Comparison of ENCODE assay signal across 21 cellular contexts in the genomic region with DNA sequence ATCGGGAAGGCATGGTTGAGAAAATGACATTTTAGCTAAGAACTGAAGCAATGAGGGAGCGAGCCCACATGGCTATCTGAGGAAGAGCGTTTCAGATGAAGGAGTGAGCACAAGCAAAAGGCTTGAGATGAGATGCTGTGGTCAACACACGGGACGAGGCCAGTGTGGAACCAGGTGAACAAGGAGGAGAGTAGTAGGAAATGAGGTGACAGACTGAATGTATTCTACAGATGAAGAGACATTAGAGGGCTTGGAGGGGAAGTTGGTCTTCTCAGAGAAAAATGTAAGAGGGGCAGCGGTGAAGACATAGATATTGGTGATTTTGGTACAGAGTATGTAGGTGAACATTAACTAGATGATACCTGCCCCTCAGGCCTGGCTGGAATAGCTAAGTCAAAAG. TPM values are rescaled to one million over a fixed set of nuclear protein-coding genes. Genes with fewer than 3 reads are reported as not detected.
A peak's percentile ranks its signal among the peaks of the same experiment; 100 is the strongest.
DNase-seq lines count a peak whose midpoint lies in the region; ATAC-seq, FAIRE-seq and TF ChIP-seq lines count a peak whose summit lies in the region.
"Had no signal": no experiment of that assay in that cellular context is flagged by ENCODE, and none has a peak within 500 bp of the region (broad histone marks: within the 10 kb centered on the region; RNA-seq: fewer than 3 reads in every experiment).

No MANE protein-coding gene starts in this region.

- ATAC-seq in GM23338: peak; percentile 17; the same call in 2 of the 3 replicates
- no peak for ATAC-seq in upper lobe of left lung (ENCODE audit: low FRiP score in 2 of 2)

- no peak overlapping the region for H2BK120ac ChIP-seq in H1 (replicated peaks; ENCODE audit: low read depth, low read length)

- H3K4me1 ChIP-seq in GM23338 (ENCODE audit: insufficient read depth) (no peaks in the 10 kb centered on the region), H1 (replicated peaks in 1 of 4; ENCODE audit: control insufficient read depth in 3 of 4, insufficient read depth in 4 of 4, low read length in 3 of 4) (no peaks in the 10 kb centered on the region), subcutaneous abdominal adipose tissue (ENCODE audit: control insufficient read depth in 5 of 5, insufficient read depth in 5 of 5, low read length in 5 of 5) (no peaks in the 10 kb centered on the region), upper lobe of left lung (no peaks in the 10 kb centered on the region), endodermal cell (ENCODE audit: control insufficient read depth, insufficient read depth, low read length) (no peaks in the 10 kb centered on the region)

- POLR2A ChIA-PET in H1 (lab: Charles Lee; ENCODE audit: partially characterized antibody): interaction anchor here (0.6 to 5.3 kb wide), 6 partner anchors 9 to 495 kb away, joined by 3 to 46 read pairs (median 3); no protein-coding TSS in a partner anchor

- H4K20me1 ChIP-seq in GM23338 (replicated peaks; ENCODE audit: insufficient read depth) (peaks cover 12% of the 10 kb centered on the region; the same call in 1 of the 2 replicates), H1 (replicated peaks in 1 of 2; ENCODE audit: control insufficient read depth in 1 of 2, insufficient read depth in 2 of 2, low read length in 2 of 2) (peaks cover 0 to 1% of the 10 kb centered on the region in 2 experiments)

- no peak overlapping the region for H3K4me3 Mint-ChIP-seq in activated naive CD4-positive, alpha-beta T cell treated with anti-CD3 and anti-CD28 coated beads, Interleukin-2, amount 50 U/mL, for 24 hours
- H3K4me3 Mint-ChIP-seq in GM23338: no peak overlapping the region
- no peak overlapping the region for H3K4me3 Mint-ChIP-seq in endodermal cell

- H3K27ac ChIP-seq in GM23338 (ENCODE audit: low read depth): peak overlapping the region; percentile 69; the same call in 1 of the 2 replicates
- H3K27ac ChIP-seq in H1 (ENCODE audit: low read depth, low read length): no peak overlapping the region
- peak overlapping the region; percentile 21 for H3K27ac ChIP-seq in subcutaneous abdominal adipose tissue (ENCODE audit: low read depth, low read length)
- no peak overlapping the region for H3K27ac ChIP-seq in upper lobe of left lung
- no peak overlapping the region for H3K27ac ChIP-seq in endodermal cell (ENCODE audit: low read depth, low read length)
- H3K27ac ChIP-seq: BLaER1 treated with 17β-estradiol and CSF1 and Interleukin-3, amounts not matched to agents 10 nM and 100 nM; HL-60 had no signal

- H2BK5ac ChIP-seq in H1 (ENCODE audit: low read depth, low read length): peak overlapping the region; percentile 52; the same call in 1 of the 2 replicates

- H3K4me3 ChIP-seq in GM23338 (no peak overlapping the region), H1 (ENCODE audit: extremely low read depth in 1 of 4, insufficient read depth in 2 of 4, low read depth in 3 of 4, low read length in 4 of 4) (no peak overlapping the region), subcutaneous abdominal adipose tissue (ENCODE audit: low read depth in 1 of 5, low read length in 5 of 5) (no peak overlapping the region), upper lobe of left lung (no peak overlapping the region), endodermal cell (ENCODE audit: low read length) (no peak overlapping the region)
- H3K4me3 ChIP-seq: BLaER1 treated with 17β-estradiol and CSF1 and Interleukin-3, amounts not matched to agents 10 nM and 100 nM had no signal

- no peak overlapping the region for H2BK12ac ChIP-seq in H1 (ENCODE audit: low read depth, low read length)

- 85% methylated on average over 6 of the region's 6 CpGs; no CpG with 5 or more reads in 1 of the 2 experiments for WGBS in H1 (ENCODE audit: extremely low coverage in 1 of 2, insufficient coverage in 1 of 2, insufficient read length in 1 of 2, insufficient replicate concordance in 2 of 2, low coverage in 1 of 2, low lambda C conversion rate in 2 of 2, missing lambda C conversion rate in 1 of 2), 2 experiments
- WGBS in upper lobe of left lung, 2 donors: 87 to 93% methylated on average over 6 of the region's 6 CpGs
- WGBS in endodermal cell (ENCODE audit: insufficient coverage in 1 of 2, insufficient read length in 1 of 2), 2 experiments: 88 to 94% methylated on average over 6 of the region's 6 CpGs

- CTCF ChIA-PET in H1 (lab: Charles Lee; ENCODE audit: partially characterized antibody): interaction anchor here (1.0 to 1.6 kb wide), 3 partner anchors 8 to 73 kb away, joined by 3 to 7 read pairs (median 3); no protein-coding TSS in a partner anchor

- TF ChIP-seq EP300 in H1 (IDR thresholded peaks at IDR 0.05; ENCODE audit: borderline replicate concordance in 1 of 2, low read depth in 2 of 2, low read length in 2 of 2) (no peak), upper lobe of left lung (IDR thresholded peaks at IDR 0.05) (no peak)

- TF ChIP-seq POLR2A in H1 (IDR thresholded peaks at IDR 0.05; ENCODE audit: control extremely low read depth in 1 of 2, low read depth in 2 of 2, low read length in 2 of 2) (no peak), upper lobe of left lung (IDR thresholded peaks at IDR 0.05) (no peak)

- no peak overlapping the region for H3K56ac ChIP-seq in H1 (replicated peaks; ENCODE audit: insufficient read length, low read depth, low read length)

- H4K91ac ChIP-seq in H1 (replicated peaks; ENCODE audit: insufficient read length, low read length): no peak overlapping the region

- H3K36me3 ChIP-seq in GM23338 (ENCODE audit: insufficient read depth): peaks cover 28% of the 10 kb centered on the region
- H3K36me3 ChIP-seq in H1 (ENCODE audit: control insufficient read depth in 2 of 4, insufficient read depth in 4 of 4, low read length in 3 of 4): peaks cover 12 to 39% (median 27%) of the 10 kb centered on the region in 4 experiments
- peaks cover 19 to 48% (median 37%) of the 10 kb centered on the region in 5 donors for H3K36me3 ChIP-seq in subcutaneous abdominal adipose tissue (ENCODE audit: control insufficient read depth in 5 of 5, insufficient read depth in 5 of 5, low read length in 5 of 5)
- H3K36me3 ChIP-seq in upper lobe of left lung: peaks cover 5 to 44% (median 35%) of the 10 kb centered on the region in 4 donors
- peaks cover 47% of the 10 kb centered on the region for H3K36me3 ChIP-seq in endodermal cell (ENCODE audit: control insufficient read depth, insufficient read depth, low read length)

- no peak for TF ChIP-seq RAD21 in H1 (IDR thresholded peaks at IDR 0.05 in 1 of 2, conservative IDR thresholded peaks at IDR 0.05 in 1 of 2; ENCODE audit: low read depth in 2 of 2, low read length in 2 of 2)

- no peaks in the 10 kb centered on the region for H3K9me2 ChIP-seq in GM23338 (ENCODE audit: insufficient read depth)

- no peak overlapping the region for H3K14ac ChIP-seq in H1 (ENCODE audit: insufficient read length)

- no peak for DNase-seq in activated naive CD4-positive, alpha-beta T cell treated with anti-CD3 and anti-CD28 coated beads, Interleukin-2, amount 50 U/mL, for 16 hours
- DNase-seq in GM23338 (ENCODE audit: low spot score) (no peak), H1 (ENCODE audit: low read depth in 1 of 2, low spot score in 2 of 2) (no peak), upper lobe of left lung (no peak), NCI-H2029 (lab: John Stamatoyannopoulos, UW) (no peak), endodermal cell (no peak)
- DNase-seq: COR-L47, DMS153, H7, NCI-H1417 treated with DMSO at 0.1 percent for 48 hours, NCI-H1930, NCI-H2171, NCI-H446, NCI-H69, SHP77 had no signal

- H3K9ac ChIP-seq in H1 (replicated peaks in 1 of 4; ENCODE audit: extremely low read depth in 1 of 4, low read depth in 3 of 4, low read length in 3 of 4) (no peak overlapping the region), subcutaneous abdominal adipose tissue (ENCODE audit: low read length in 5 of 5) (no peak overlapping the region), endodermal cell (ENCODE audit: extremely low read depth, low read length, poor library complexity, severe bottlenecking) (no peak overlapping the region)
- H3K9ac ChIP-seq: BLaER1 treated with 17β-estradiol and CSF1 and Interleukin-3, amounts not matched to agents 10 nM and 100 nM had no signal

- no peaks in the 10 kb centered on the region for H3K9me3 Mint-ChIP-seq in activated naive CD4-positive, alpha-beta T cell treated with anti-CD3 and anti-CD28 coated beads, Interleukin-2, amount 50 U/mL, for 24 hours
- no peaks in the 10 kb centered on the region for H3K9me3 Mint-ChIP-seq in GM23338
- H3K9me3 Mint-ChIP-seq in endodermal cell: no peaks in the 10 kb centered on the region

- no peaks in the 10 kb centered on the region for H3K79me2 ChIP-seq in GM23338 (replicated peaks; ENCODE audit: insufficient read depth)
- no peaks in the 10 kb centered on the region for H3K79me2 ChIP-seq in H1 (ENCODE audit: control insufficient read depth in 1 of 2, insufficient read depth in 2 of 2, low read length in 2 of 2)

- H2AFZ ChIP-seq in GM23338 (no peak overlapping the region), H1 (ENCODE audit: low read length) (no peak overlapping the region)

- TF ChIP-seq CTCF in GM23338 (conservative IDR thresholded peaks at IDR 0.05; ENCODE audit: low read depth in 2 of 2) (no peak), H1 (IDR thresholded peaks at IDR 0.05; ENCODE audit: control extremely low read depth in 1 of 3, insufficient read depth in 1 of 3, low read depth in 1 of 3, low read length in 3 of 3) (no peak), upper lobe of left lung (IDR thresholded peaks at IDR 0.05) (no peak), endodermal cell (conservative IDR thresholded peaks at IDR 0.05) (no peak)

- H3K4me2 ChIP-seq in GM23338 (no peak overlapping the region), H1 (ENCODE audit: insufficient read depth in 1 of 2, low read depth in 2 of 2, low read length in 2 of 2) (no peak overlapping the region)
- H3K4me2 ChIP-seq: BLaER1 treated with 17β-estradiol and CSF1 and Interleukin-3, amounts not matched to agents 10 nM and 100 nM had no signal

- no peak overlapping the region for H2BK20ac ChIP-seq in H1 (ENCODE audit: low read length)

- H3K4ac ChIP-seq in H1 (replicated peaks; ENCODE audit: insufficient read length, low read depth, low read length): no peak overlapping the region

- no peak overlapping the region for H2AK5ac ChIP-seq in H1 (ENCODE audit: low read depth, low read length)

- 0 out of 2 replicates have a peak, but pooled peaks cover 2% of the 10 kb centered on the region for H3K23me2 ChIP-seq in H1 (ENCODE audit: low read depth, low read length)

- H3K27me3 Mint-ChIP-seq in activated naive CD4-positive, alpha-beta T cell treated with anti-CD3 and anti-CD28 coated beads, Interleukin-2, amount 50 U/mL, for 24 hours: no peaks in the 10 kb centered on the region
- peaks cover 6% of the 10 kb centered on the region for H3K27me3 Mint-ChIP-seq in GM23338 (ENCODE audit: insufficient read depth, low read depth, poor library complexity)
- no peaks in the 10 kb centered on the region for H3K27me3 Mint-ChIP-seq in endodermal cell (ENCODE audit: insufficient read depth)

- no peaks in the 10 kb centered on the region; the same call in none of the 2 replicates for H3K79me1 ChIP-seq in H1 (ENCODE audit: low read depth, low read length)

- H4K5ac ChIP-seq in H1 (ENCODE audit: insufficient read length, low read depth, low read length): no peak overlapping the region

- H3F3A ChIP-seq in GM23338 (replicated peaks; ENCODE audit: low read depth): peaks cover 28% of the 10 kb centered on the region

- no peaks in the 10 kb centered on the region for H3K4me1 Mint-ChIP-seq in activated naive CD4-positive, alpha-beta T cell treated with anti-CD3 and anti-CD28 coated beads, Interleukin-2, amount 50 U/mL, for 24 hours
- H3K4me1 Mint-ChIP-seq in GM23338 (no peaks in the 10 kb centered on the region; the same call in 2 of the 3 replicates), endodermal cell (peaks cover 9% of the 10 kb centered on the region)

- H3K27me3 ChIP-seq in GM23338 (ENCODE audit: insufficient read depth) (no peaks in the 10 kb centered on the region), H1 (replicated peaks in 1 of 4; ENCODE audit: control insufficient read depth in 3 of 4, extremely low read depth in 1 of 4, insufficient read depth in 3 of 4, low read length in 3 of 4) (no peaks in the 10 kb centered on the region), subcutaneous abdominal adipose tissue (ENCODE audit: control insufficient read depth in 5 of 5, insufficient read depth in 4 of 5, low read length in 5 of 5) (no peaks in the 10 kb centered on the region), upper lobe of left lung (no peaks in the 10 kb centered on the region), endodermal cell (ENCODE audit: control insufficient read depth, insufficient read depth, low read length, poor library complexity, severe bottlenecking) (no peaks in the 10 kb centered on the region)
- H3K27me3 ChIP-seq: BLaER1 treated with 17β-estradiol and CSF1 and Interleukin-3, amounts not matched to agents 10 nM and 100 nM had no signal

- H2BK15ac ChIP-seq in H1 (ENCODE audit: low read length): no peak overlapping the region

- no peak overlapping the region for H3K23ac ChIP-seq in H1 (ENCODE audit: insufficient read length)

- FAIRE-seq in H1 (lab: Jason Lieb, UNC): no peak
- FAIRE-seq: A204.1, HTR-8/SVneo had no signal

- no peaks in the 10 kb centered on the region for H3K9me3 ChIP-seq in H1 (ENCODE audit: insufficient read depth in 2 of 2, low read depth in 1 of 2, low read length in 1 of 2)
- H3K9me3 ChIP-seq in subcutaneous abdominal adipose tissue (ENCODE audit: control insufficient read depth in 5 of 5, low read length in 5 of 5): no peaks in the 10 kb centered on the region
- H3K9me3 ChIP-seq in upper lobe of left lung: no peaks in the 10 kb centered on the region
- H3K9me3 ChIP-seq in endodermal cell (ENCODE audit: control insufficient read depth, low read length): no peaks in the 10 kb centered on the region
- H3K9me3 ChIP-seq: BLaER1 treated with 17β-estradiol and CSF1 and Interleukin-3, amounts not matched to agents 10 nM and 100 nM had no signal

- H3K18ac ChIP-seq in H1 (ENCODE audit: extremely low read depth, low read length): no peak overlapping the region; the same call in 1 of the 2 replicates

- H3K36me3 Mint-ChIP-seq in activated naive CD4-positive, alpha-beta T cell treated with anti-CD3 and anti-CD28 coated beads, Interleukin-2, amount 50 U/mL, for 24 hours: peaks cover 19% of the 10 kb centered on the region
- H3K36me3 Mint-ChIP-seq in GM23338 (ENCODE audit: low read depth) (peaks cover 46% of the 10 kb centered on the region), endodermal cell (ENCODE audit: low read depth) (peaks cover 51% of the 10 kb centered on the region)

- H4K8ac ChIP-seq in H1 (ENCODE audit: extremely low read depth, insufficient read depth, low read length): no peak overlapping the region

- H3K27ac Mint-ChIP-seq in activated naive CD4-positive, alpha-beta T cell treated with anti-CD3 and anti-CD28 coated beads, Interleukin-2, amount 50 U/mL, for 24 hours: peak overlapping the region; percentile 44
- H3K27ac Mint-ChIP-seq in GM23338 (peak overlapping the region; percentile 6; the same call in 1 of the 2 replicates), endodermal cell (no peak overlapping the region)

RNA-seq across cellular contexts. Expression of a gene that starts 57.2 kb away (rescaled TPM):
- total RNA-seq in GM23338 (2014; rRNA removed; shearing (Covaris generic)): 165 and 210 TPM in 2 replicates
- polyA plus RNA-seq in GM23338 (2016; fragmentation: Nextera tagmentation; extraction: Ambion mirVana): 398 and 476 TPM in 2 replicates
- 143 and 149 TPM in 2 replicates for total RNA-seq in H1 (2021; fragmentation: NEBNext Ultra II Directional; extraction: Animal tissue kit (Norgen Biotek cat#: 25700))
- polyA plus RNA-seq in H1 (2011; rRNA removed): 30.8 and 43.9 TPM in 2 replicates
- polyA plus RNA-seq in H1 (2011; cell fraction: cytosol; rRNA removed): 72.0 TPM
- 91.5 TPM for polyA plus RNA-seq in H1 (2011; cell fraction: nucleus; rRNA removed)
- polyA plus RNA-seq in H1 (2012, experiment 1 of 2): 131 to 240 TPM (median 157 TPM) in 4 replicates
- 12.6 TPM for polyA plus RNA-seq in H1 (2012, experiment 2 of 2)
- polyA plus RNA-seq in H1 (2013, experiment 1 of 2): 122 TPM
- polyA plus RNA-seq in H1 (2013, experiment 2 of 2): 119 TPM
- 41.2 and 44.8 TPM in 2 replicates for polyA minus RNA-seq in H1 (2011; rRNA and poly(A)+ RNA removed)
- 62.2 TPM for polyA minus RNA-seq in H1 (2011; cell fraction: cytosol; rRNA and poly(A)+ RNA removed)
- 228 TPM for polyA minus RNA-seq in H1 (2011; cell fraction: nucleus; rRNA and poly(A)+ RNA removed)
- 100 to 1,000 TPM in 3 of 6 donors, 10 to 100 TPM in 3; 77.2 to 261 (median 100) TPM for total RNA-seq in upper lobe of left lung
- 10 to 100 TPM; 77.1 to 96.8 TPM for total RNA-seq in endodermal cell
- 80.5 TPM for polyA plus RNA-seq in endodermal cell (2013, experiment 1 of 2)
- polyA plus RNA-seq in endodermal cell (2013, experiment 2 of 2): 77.3 TPM

Comparison
In these comparisons a context has a peak if more than half of its experiments do, and no peak if none do; other contexts are left out.
1. H3K27ac ChIP-seq: peak in GM23338 (single experiment) and subcutaneous abdominal adipose tissue (single experiment); none in H1 (single experiment), upper lobe of left lung (0 of 4) and endodermal cell (single experiment).